25 cellular contexts compared by ENCODE assay signal in genomic region chrX:47460561-47460960, GRCh38.
"Had no signal": no experiment of that assay in that cellular context is flagged by ENCODE, and none has a peak within 500 bp of the region (broad histone marks: within the 10 kb centered on the region; RNA-seq: fewer than 3 reads in every experiment).

No MANE protein-coding gene starts in this region.

- DNase-seq: cortex of kidney; dorsolateral prefrontal cortex; effector CD8-positive, alpha-beta T cell; heart right ventricle; hypothalamus; islet precursor cell; mammary epithelial cell; mucosa of descending colon; natural killer cell; posterior cingulate gyrus; spleen; stimulated activated CD4-positive, alpha-beta T cell treated with anti-CD3 and anti-CD28 coated beads, Interleukin-15, amount 100 ng/mL, for 24 hours; stimulated activated CD4-positive, alpha-beta T cell treated with anti-CD3 and anti-CD28 coated beads, Interleukin-1b, Interleukin-23, amount 100 ng/mL, for 48 hours; stimulated activated CD4-positive, alpha-beta T cell treated with anti-CD3 and anti-CD28 coated beads, Interleukin-4, amount 100 ng/mL, for 24 hours; stimulated activated naive CD4-positive, alpha-beta T cell; stomach; substantia nigra; transverse colon had no signal

- H3K4me1 ChIP-seq: heart right ventricle, spleen, stomach, transverse colon had no signal

- H3K4me1 Mint-ChIP-seq: neural crest cell had no signal

- H3K9me3 Mint-ChIP-seq: natural killer cell had no signal

- ATAC-seq: esophagus mucosa, heart right ventricle, left lobe of liver, mucosa of descending colon, natural killer cell, sciatic nerve had no signal

- H3K36me3 ChIP-seq: thoracic aorta had no signal

- H3K27ac ChIP-seq: dorsolateral prefrontal cortex, heart right ventricle, spleen, stomach, thoracic aorta, transverse colon had no signal

- H3K27me3 ChIP-seq: heart right ventricle, spleen, stomach, transverse colon had no signal

- H3K36me3 Mint-ChIP-seq: natural killer cell had no signal

- H3K4me3 Mint-ChIP-seq: natural killer cell, neural crest cell had no signal

- H3K9me3 ChIP-seq: mucosa of descending colon, thoracic aorta, transverse colon had no signal

- H3K4me3 ChIP-seq: dorsolateral prefrontal cortex, heart right ventricle, mucosa of descending colon, spleen, stomach, thoracic aorta, transverse colon had no signal

- FAIRE-seq: endometrium, frontal cortex had no signal
